1 cellular context compared by ENCODE assay signal in the genomic region with DNA sequence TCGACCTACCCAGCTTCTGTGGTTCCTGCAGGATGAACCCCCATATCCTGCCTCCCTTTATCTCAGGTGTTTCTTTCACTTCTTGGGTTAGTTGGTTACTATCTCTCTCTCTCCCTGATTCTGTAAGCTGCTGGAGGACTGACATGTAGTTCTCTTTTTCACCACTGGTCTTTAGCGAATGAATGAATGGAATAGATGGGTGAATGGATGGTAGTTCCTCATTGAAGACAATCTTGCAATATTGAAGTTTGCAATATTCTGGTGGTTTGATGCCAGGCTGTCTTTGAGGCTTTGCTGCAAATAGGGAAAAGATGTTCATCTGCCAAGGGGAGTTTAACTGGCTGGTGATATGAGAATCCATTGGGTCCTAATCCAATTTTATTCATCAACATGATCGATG.
TF ChIP-seq lines count a peak whose summit lies in the region.

No MANE protein-coding gene starts in this region.

TF ChIP-seq in HCT116, 20 proteins besides CTCF, POLR2A, EP300 and RAD21 (continued from another document):
- TF ChIP-seq REST (IDR thresholded peaks at IDR 0.05; ENCODE audit: low read depth) = no peak
- TF ChIP-seq EZH2 (IDR thresholded peaks at IDR 0.05) = no peak
- no peak for TF ChIP-seq CBX3 (IDR thresholded peaks at IDR 0.05; ENCODE audit: low read depth)
- no peak for TF ChIP-seq ZNF274 (IDR thresholded peaks at IDR 0.05; ENCODE audit: low read depth, low read length)
- no peak for TF ChIP-seq POLR2AphosphoS5 (IDR thresholded peaks at IDR 0.05; ENCODE audit: low read depth, low read length)
- no peak for TF ChIP-seq JUND (IDR thresholded peaks at IDR 0.05)
- no peak for TF ChIP-seq FOSL1 (IDR thresholded peaks at IDR 0.05; ENCODE audit: low read depth)
